In genomic region chr3:118884748-118885206, GRCh38 we compare ENCODE assay signal across 8 cellular contexts.
DNase-seq lines count a peak whose midpoint lies in the region; ATAC-seq and TF ChIP-seq lines count a peak whose summit lies in the region.

No MANE protein-coding gene starts in this region.

- H3K36me3 ChIP-seq in left lung, result no peaks in the 10 kb centered on the region

- intact Hi-C loops in left lung (cut with DNase I), result loop anchor here in 1 of 2 donors (5.0 to 10.0 kb wide), 3 partner anchors 150 to 810 kb away; partner anchors contain the start of gene IGSF11

- in situ Hi-C loops in GM13976 (cut with MboI; ENCODE audit: low sequenced_read_pairs, unreplicated experiment), result loop anchor here (5.0 to 10.0 kb wide), 2 partner anchors 213 to 800 kb away; no protein-coding TSS in a partner anchor

- no peaks in the 10 kb centered on the region for H3K4me1 ChIP-seq in left lung

- H3K27me3 ChIP-seq in left lung, result peaks cover 0 to 30% of the 10 kb centered on the region in 2 donors

- no peak overlapping the region for H3K4me3 ChIP-seq in left lung

- ATAC-seq in HG02943 (IDR thresholded peaks at IDR 0.05; ENCODE audit: low read depth, unreplicated experiment) (peak; percentile 71), left lung (peak; percentile 95)

- no peaks in the 10 kb centered on the region for H3K9me3 ChIP-seq in left lung

- DNase-seq in GM13976 (ENCODE audit: low spot score) (peak; percentile 28), NCI-H2029 treated with DMSO at 0.1 percent for 48 hours (lab: John Stamatoyannopoulos, UW) (peak; percentile 63), left lung (peak; percentile 60 to 87)
- peak; percentile 56 for DNase-seq in activated CD4-positive, CD25-positive, alpha-beta regulatory T cell treated with anti-CD3 and anti-CD28 coated beads, Interleukin-2, amount 50 U/mL, for 16 hours (ENCODE audit: low read depth, low spot score)
- DNase-seq in central memory CD4-positive, alpha-beta T cell, result peak; percentile 57
- peak; percentile 40 to 73 (median 43) for DNase-seq in stimulated activated CD4-positive, alpha-beta T cell treated with anti-CD3 and anti-CD28 coated beads, TNF-alpha, amount 100 ng/mL, for 1 hour (ENCODE audit: low read depth in 3 of 3, low spot score in 1 of 3)

- TF ChIP-seq CTCF in 22Rv1 (IDR thresholded peaks at IDR 0.05) (peak; percentile 96), GM13976 (IDR thresholded peaks at IDR 0.05; ENCODE audit: borderline replicate concordance, control extremely low read depth, extremely low read depth, insufficient read depth, missing control alignments) (peak; percentile 96), left lung (IDR thresholded peaks at IDR 0.05) (peak; percentile 70 to 80)

- H3K27ac ChIP-seq in 22Rv1 (no peak overlapping the region), left lung (no peak overlapping the region)
